2 cellular contexts compared by ENCODE assay signal in the genomic region with DNA sequence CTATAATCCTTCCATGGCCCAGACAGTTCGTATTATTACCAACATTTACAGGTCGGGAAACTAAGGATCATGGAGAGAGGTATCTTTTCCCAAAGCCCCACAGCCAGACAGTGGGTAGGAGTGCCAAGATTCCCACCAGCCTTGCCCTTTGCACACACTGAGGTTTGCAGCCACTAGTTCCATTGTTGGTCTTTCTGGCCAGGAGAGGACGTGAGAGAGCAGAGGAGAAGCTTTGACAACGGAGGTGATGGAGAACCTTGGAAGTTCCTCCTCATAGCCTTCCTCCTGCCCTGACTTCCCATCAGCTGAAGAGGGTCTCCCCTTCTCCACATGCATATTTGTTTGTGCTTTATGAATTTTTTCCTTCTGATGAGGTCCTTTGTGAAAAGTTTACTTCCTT.
TF ChIP-seq lines count a peak whose summit lies in the region.

No MANE protein-coding gene starts in this region.

TF ChIP-seq in Ishikawa, 13 proteins besides CTCF, POLR2A, EP300 and RAD21:
- no peak for TF ChIP-seq TEAD4 (IDR thresholded peaks at IDR 0.05)
- TF ChIP-seq, protein P1, sequence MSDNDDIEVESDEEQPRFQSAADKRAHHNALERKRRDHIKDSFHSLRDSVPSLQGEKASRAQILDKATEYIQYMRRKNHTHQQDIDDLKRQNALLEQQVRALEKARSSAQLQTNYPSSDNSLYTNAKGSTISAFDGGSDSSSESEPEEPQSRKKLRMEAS (IDR thresholded peaks at IDR 0.05): no peak
- no peak for TF ChIP-seq ZBTB7A (IDR thresholded peaks at IDR 0.05; ENCODE audit: low read depth)
- no peak for TF ChIP-seq CEBPB (IDR thresholded peaks at IDR 0.05)
- TF ChIP-seq NFIC (IDR thresholded peaks at IDR 0.05): no peak
- TF ChIP-seq YY1 (IDR thresholded peaks at IDR 0.05; ENCODE audit: low read depth): no peak

TF ChIP-seq in GM12878, 131 proteins besides CTCF, POLR2A, EP300 and RAD21:
- TF ChIP-seq, protein P2, sequence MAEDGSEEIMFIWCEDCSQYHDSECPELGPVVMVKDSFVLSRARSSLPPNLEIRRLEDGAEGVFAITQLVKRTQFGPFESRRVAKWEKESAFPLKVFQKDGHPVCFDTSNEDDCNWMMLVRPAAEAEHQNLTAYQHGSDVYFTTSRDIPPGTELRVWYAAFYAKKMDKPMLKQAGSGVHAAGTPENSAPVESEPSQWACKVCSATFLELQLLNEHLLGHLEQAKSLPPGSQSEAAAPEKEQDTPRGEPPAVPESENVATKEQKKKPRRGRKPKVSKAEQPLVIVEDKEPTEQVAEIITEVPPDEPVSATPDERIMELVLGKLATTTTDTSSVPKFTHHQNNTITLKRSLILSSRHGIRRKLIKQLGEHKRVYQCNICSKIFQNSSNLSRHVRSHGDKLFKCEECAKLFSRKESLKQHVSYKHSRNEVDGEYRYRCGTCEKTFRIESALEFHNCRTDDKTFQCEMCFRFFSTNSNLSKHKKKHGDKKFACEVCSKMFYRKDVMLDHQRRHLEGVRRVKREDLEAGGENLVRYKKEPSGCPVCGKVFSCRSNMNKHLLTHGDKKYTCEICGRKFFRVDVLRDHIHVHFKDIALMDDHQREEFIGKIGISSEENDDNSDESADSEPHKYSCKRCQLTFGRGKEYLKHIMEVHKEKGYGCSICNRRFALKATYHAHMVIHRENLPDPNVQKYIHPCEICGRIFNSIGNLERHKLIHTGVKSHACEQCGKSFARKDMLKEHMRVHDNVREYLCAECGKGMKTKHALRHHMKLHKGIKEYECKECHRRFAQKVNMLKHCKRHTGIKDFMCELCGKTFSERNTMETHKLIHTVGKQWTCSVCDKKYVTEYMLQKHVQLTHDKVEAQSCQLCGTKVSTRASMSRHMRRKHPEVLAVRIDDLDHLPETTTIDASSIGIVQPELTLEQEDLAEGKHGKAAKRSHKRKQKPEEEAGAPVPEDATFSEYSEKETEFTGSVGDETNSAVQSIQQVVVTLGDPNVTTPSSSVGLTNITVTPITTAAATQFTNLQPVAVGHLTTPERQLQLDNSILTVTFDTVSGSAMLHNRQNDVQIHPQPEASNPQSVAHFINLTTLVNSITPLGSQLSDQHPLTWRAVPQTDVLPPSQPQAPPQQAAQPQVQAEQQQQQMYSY (CRISPR knock-in tag; IDR thresholded peaks at IDR 0.05): no peak
- TF ChIP-seq PAX5 (IDR thresholded peaks at IDR 0.05; ENCODE audit: borderline replicate concordance, low read depth, low read length) (no peak), SMC3 (IDR thresholded peaks at IDR 0.05; ENCODE audit: borderline replicate concordance, low read length) (no peak; the same call in 1 of the 2 replicates), ETV6 (conservative IDR thresholded peaks at IDR 0.05 in 1 of 2, IDR thresholded peaks at IDR 0.05 in 1 of 2; ENCODE audit: borderline replicate concordance in 1 of 2, low read depth in 1 of 2) (no peak), SUPT20H (IDR thresholded peaks at IDR 0.05; ENCODE audit: borderline replicate concordance, control insufficient read depth, low read depth, low read length) (no peak), NFXL1 (IDR thresholded peaks at IDR 0.05; ENCODE audit: borderline replicate concordance) (no peak), ZNF207 (IDR thresholded peaks at IDR 0.05; ENCODE audit: borderline replicate concordance) (no peak), JUND (IDR thresholded peaks at IDR 0.05; ENCODE audit: low read depth, low read length) (no peak), TAF1 (IDR thresholded peaks at IDR 0.05; ENCODE audit: borderline replicate concordance, low read depth, low read length) (no peak), BMI1 (IDR thresholded peaks at IDR 0.05; ENCODE audit: borderline replicate concordance) (no peak)
- TF ChIP-seq, protein P3, sequence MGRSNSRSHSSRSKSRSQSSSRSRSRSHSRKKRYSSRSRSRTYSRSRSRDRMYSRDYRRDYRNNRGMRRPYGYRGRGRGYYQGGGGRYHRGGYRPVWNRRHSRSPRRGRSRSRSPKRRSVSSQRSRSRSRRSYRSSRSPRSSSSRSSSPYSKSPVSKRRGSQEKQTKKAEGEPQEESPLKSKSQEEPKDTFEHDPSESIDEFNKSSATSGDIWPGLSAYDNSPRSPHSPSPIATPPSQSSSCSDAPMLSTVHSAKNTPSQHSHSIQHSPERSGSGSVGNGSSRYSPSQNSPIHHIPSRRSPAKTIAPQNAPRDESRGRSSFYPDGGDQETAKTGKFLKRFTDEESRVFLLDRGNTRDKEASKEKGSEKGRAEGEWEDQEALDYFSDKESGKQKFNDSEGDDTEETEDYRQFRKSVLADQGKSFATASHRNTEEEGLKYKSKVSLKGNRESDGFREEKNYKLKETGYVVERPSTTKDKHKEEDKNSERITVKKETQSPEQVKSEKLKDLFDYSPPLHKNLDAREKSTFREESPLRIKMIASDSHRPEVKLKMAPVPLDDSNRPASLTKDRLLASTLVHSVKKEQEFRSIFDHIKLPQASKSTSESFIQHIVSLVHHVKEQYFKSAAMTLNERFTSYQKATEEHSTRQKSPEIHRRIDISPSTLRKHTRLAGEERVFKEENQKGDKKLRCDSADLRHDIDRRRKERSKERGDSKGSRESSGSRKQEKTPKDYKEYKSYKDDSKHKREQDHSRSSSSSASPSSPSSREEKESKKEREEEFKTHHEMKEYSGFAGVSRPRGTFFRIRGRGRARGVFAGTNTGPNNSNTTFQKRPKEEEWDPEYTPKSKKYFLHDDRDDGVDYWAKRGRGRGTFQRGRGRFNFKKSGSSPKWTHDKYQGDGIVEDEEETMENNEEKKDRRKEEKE (IDR thresholded peaks at IDR 0.05): no peak
- TF ChIP-seq, protein P4, sequence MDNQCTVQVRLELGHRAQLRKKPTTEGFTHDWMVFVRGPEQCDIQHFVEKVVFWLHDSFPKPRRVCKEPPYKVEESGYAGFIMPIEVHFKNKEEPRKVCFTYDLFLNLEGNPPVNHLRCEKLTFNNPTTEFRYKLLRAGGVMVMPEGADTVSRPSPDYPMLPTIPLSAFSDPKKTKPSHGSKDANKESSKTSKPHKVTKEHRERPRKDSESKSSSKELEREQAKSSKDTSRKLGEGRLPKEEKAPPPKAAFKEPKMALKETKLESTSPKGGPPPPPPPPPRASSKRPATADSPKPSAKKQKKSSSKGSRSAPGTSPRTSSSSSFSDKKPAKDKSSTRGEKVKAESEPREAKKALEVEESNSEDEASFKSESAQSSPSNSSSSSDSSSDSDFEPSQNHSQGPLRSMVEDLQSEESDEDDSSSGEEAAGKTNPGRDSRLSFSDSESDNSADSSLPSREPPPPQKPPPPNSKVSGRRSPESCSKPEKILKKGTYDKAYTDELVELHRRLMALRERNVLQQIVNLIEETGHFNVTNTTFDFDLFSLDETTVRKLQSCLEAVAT (IDR thresholded peaks at IDR 0.05): no peak
TF ChIP-seq in GM12878: peak in this region for 0.
